Comparison of ENCODE assay signal across 9 cellular contexts in genomic region chr9:130693101-130693425, GRCh38. TPM values are rescaled to one million over a fixed set of nuclear protein-coding genes. Genes with fewer than 3 reads are reported as not detected.
DNase-seq lines count a peak whose midpoint lies in the region; ATAC-seq and TF ChIP-seq lines count a peak whose summit lies in the region.
"Had no signal": no experiment of that assay in that cellular context is flagged by ENCODE, and none has a peak within 500 bp of the region (broad histone marks: within the 10 kb centered on the region; RNA-seq: fewer than 3 reads in every experiment).

No MANE protein-coding gene starts in this region.

- no peak for ATAC-seq in HG02763 (IDR thresholded peaks at IDR 0.05; ENCODE audit: unreplicated experiment)

- POLR2A ChIA-PET in RWPE1 (lab: Yijun Ruan, JAX; ENCODE audit: low non-redundant PET), result interaction anchor here (0.5 kb wide), 1 partner anchor 183 kb away, joined by 6 read pairs; no protein-coding TSS in a partner anchor

- peak overlapping the region; percentile 72 for H3K27ac ChIP-seq in RWPE1

- peak overlapping the region; percentile 42 for H3K4me3 ChIP-seq in GM12875 (ENCODE audit: low read depth, low read length)
- peak overlapping the region; percentile 83 for H3K4me3 ChIP-seq in fibroblast of villous mesenchyme (ENCODE audit: low read depth, low read length)
- H3K4me3 ChIP-seq in retinal pigment epithelial cell (ENCODE audit: low read length), result peak overlapping the region; percentile 87

- no peak for TF ChIP-seq CTCF in GM12875 (IDR thresholded peaks at IDR 0.05; ENCODE audit: borderline replicate concordance, insufficient read depth, low read depth, low read length)
- TF ChIP-seq CTCF in RWPE1 (conservative IDR thresholded peaks at IDR 0.05; ENCODE audit: low read depth), result no peak
- TF ChIP-seq CTCF in fibroblast of villous mesenchyme (IDR thresholded peaks at IDR 0.05; ENCODE audit: insufficient read depth, low read depth, low read length), result no peak
- TF ChIP-seq CTCF in retinal pigment epithelial cell (conservative IDR thresholded peaks at IDR 0.05; ENCODE audit: low read depth, low read length), result no peak

- CTCF ChIA-PET in RWPE1 (lab: Yijun Ruan, JAX), result interaction anchor here (0.5 to 1.8 kb wide), 5 partner anchors 8 to 439 kb away, joined by 3 to 19 read pairs (median 4); no protein-coding TSS in a partner anchor

- no peak for DNase-seq in RWPE1 (ENCODE audit: low spot score)
- DNase-seq in fibroblast of villous mesenchyme (ENCODE audit: low read depth), result no peak
- DNase-seq in retinal pigment epithelial cell (ENCODE audit: low read depth), result no peak
- DNase-seq in amniotic stem cell (lab: John Stamatoyannopoulos, UW), result no peak
- no peak for DNase-seq in NCI-H1092 (lab: John Stamatoyannopoulos, UW)
- no peak for DNase-seq in superior temporal gyrus (ENCODE audit: extremely low spot score)

RNA-seq across cellular contexts. Expression of gene EXOSC2, which starts 0.5 kb away (rescaled TPM):
- 19.3 and 32.8 TPM in 2 replicates for total RNA-seq in fibroblast of villous mesenchyme

RNA-seq across cellular contexts. Expression of gene PRDM12, which starts 28.7 kb away (rescaled TPM):
- not detected in 2 replicates for total RNA-seq in fibroblast of villous mesenchyme
- total RNA-seq: dermis microvascular lymphatic vessel endothelial cell had no signal
